Comparison of ENCODE assay signal across 18 cellular contexts in the genomic region with DNA sequence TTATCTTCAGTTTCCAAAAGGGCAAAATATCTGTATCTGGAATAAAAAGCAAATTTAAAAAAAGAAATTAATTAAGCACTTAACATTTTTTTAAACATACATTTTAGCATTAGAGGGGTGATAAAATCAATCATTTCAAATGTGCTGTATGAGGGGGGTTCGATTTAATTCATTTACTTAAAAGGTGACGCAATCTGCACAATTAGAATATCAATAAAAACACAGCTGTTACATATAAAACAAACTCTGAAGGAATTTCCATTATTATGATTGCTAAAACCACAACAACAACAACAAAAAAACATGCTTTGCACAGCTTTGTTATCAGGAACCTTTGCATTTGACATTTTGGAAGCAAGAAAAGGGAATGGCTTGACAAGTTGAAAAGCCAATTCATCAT.
DNase-seq lines count a peak whose midpoint lies in the region; ATAC-seq, FAIRE-seq and TF ChIP-seq lines count a peak whose summit lies in the region.
"Had no signal": no experiment of that assay in that cellular context is flagged by ENCODE, and none has a peak within 500 bp of the region (broad histone marks: within the 10 kb centered on the region; RNA-seq: fewer than 3 reads in every experiment).

No MANE protein-coding gene starts in this region.

- dilution Hi-C loops in IMR-90 (cut with HindIII; ENCODE audit: low sequenced_read_pairs, unreplicated experiment) = no loop called here

- H3K27ac ChIP-seq in IMR-90 (ENCODE audit: insufficient read depth, low read length) (no peak overlapping the region), PC-3 (ENCODE audit: low read length) (no peak overlapping the region)

- WGBS in IMR-90 (ENCODE audit: extremely low coverage in 2 of 2, insufficient read length in 1 of 2), 2 experiments = no CpG with 5 or more reads among the region's 2 CpGs

- intact Hi-C loops in IMR-90 (cut with micrococcal nuclease) = no loop called here
- intact Hi-C loops in PC-3 (cut with micrococcal nuclease) = no loop called here

- H3K9me1 ChIP-seq in IMR-90 (ENCODE audit: insufficient read depth, low read length) = no peaks in the 10 kb centered on the region

- TF ChIP-seq CTCF in IMR-90 (conservative IDR thresholded peaks at IDR 0.05; ENCODE audit: low read depth, low read length) (no peak), WTC11 (IDR thresholded peaks at IDR 0.05) (no peak), D721Med (IDR thresholded peaks at IDR 0.05; ENCODE audit: insufficient read depth, missing control alignments) (no peak), PC-3 (conservative IDR thresholded peaks at IDR 0.05; ENCODE audit: low read depth, low read length) (no peak)

- H3K79me1 ChIP-seq in IMR-90 (ENCODE audit: low read depth in 1 of 2, low read length in 2 of 2) = no peaks in the 10 kb centered on the region

- TF ChIP-seq RAD21 in IMR-90 (IDR thresholded peaks at IDR 0.05; ENCODE audit: low read length) = no peak

- BruUV-seq in IMR-90 (replicated peaks; lab: Mats Ljungman, UMichigan) (no TSS peak), PC-3 (replicated peaks; lab: Mats Ljungman, UMichigan) (no TSS peak)

- H3K36me3 ChIP-seq in IMR-90 (ENCODE audit: control insufficient read depth, insufficient read depth, low read length) (no peaks in the 10 kb centered on the region), PC-3 (ENCODE audit: low read depth, low read length) (no peaks in the 10 kb centered on the region)

- H3K23ac ChIP-seq in IMR-90 (ENCODE audit: low read depth, low read length) = no peak overlapping the region

- H3F3A ChIP-seq in PC-3 (ENCODE audit: low read length, unreplicated experiment) = no peaks in the 10 kb centered on the region

- no peaks in the 10 kb centered on the region for H3K4me1 ChIP-seq in IMR-90 (ENCODE audit: control insufficient read depth, insufficient read depth, low read length)
- H3K4me1 ChIP-seq in PC-3 (ENCODE audit: insufficient read depth, low read length) = no peaks in the 10 kb centered on the region

- no peak overlapping the region for H4K5ac ChIP-seq in IMR-90 (ENCODE audit: low read depth, low read length)

- no peak overlapping the region for H3K18ac ChIP-seq in IMR-90 (ENCODE audit: low read depth, low read length)

- H3K27me3 Mint-ChIP-seq in WTC11 (ENCODE audit: low read depth) = no peaks in the 10 kb centered on the region

- no peak overlapping the region for H2BK15ac ChIP-seq in IMR-90 (ENCODE audit: low read depth, low read length)

- H4K91ac ChIP-seq in IMR-90 (ENCODE audit: insufficient read depth, low read depth, low read length) = no peak overlapping the region

- H3K9ac ChIP-seq in IMR-90 (ENCODE audit: low read depth, low read length) = no peak overlapping the region
- H3K9ac ChIP-seq in PC-3 (ENCODE audit: low read length) = no peak overlapping the region

- in situ Hi-C loops in IMR-90 (cut with MboI; ENCODE audit: low sequenced_read_pairs) = no loop called here

- H3K4me3 Mint-ChIP-seq in WTC11 = no peak overlapping the region
- H3K4me3 Mint-ChIP-seq: CD4-positive, alpha-beta memory T cell had no signal

- H3K4me3 ChIP-seq in IMR-90 (ENCODE audit: insufficient read depth, low read depth, low read length) (no peak overlapping the region), PC-3 (ENCODE audit: low read length) (no peak overlapping the region)

- H3K9me3 Mint-ChIP-seq in WTC11 = peaks cover 16% of the 10 kb centered on the region
- H3K9me3 Mint-ChIP-seq: CD4-positive, alpha-beta memory T cell had no signal

- POLR2A ChIA-PET in IMR-90 (lab: Charles Lee; ENCODE audit: unreplicated experiment) = no interaction called here
- POLR2A ChIA-PET in WTC11 (lab: Charles Lee) = no interaction called here
- POLR2A ChIA-PET in PC-3 (lab: Charles Lee; ENCODE audit: unreplicated experiment) = no interaction called here

- H2AFZ ChIP-seq in IMR-90 (replicated peaks; ENCODE audit: low read length, poor library complexity) = no peak overlapping the region
- H2AFZ ChIP-seq in PC-3 (ENCODE audit: low read length) = no peak overlapping the region

- H3K4ac ChIP-seq in IMR-90 (ENCODE audit: low read depth, low read length) = no peak overlapping the region

- H3K9me2 ChIP-seq in PC-3 (replicated peaks; ENCODE audit: low read length) = no peaks in the 10 kb centered on the region

- no peak overlapping the region for H2BK5ac ChIP-seq in IMR-90 (ENCODE audit: low read depth, low read length, poor library complexity, severe bottlenecking)

- no peaks in the 10 kb centered on the region for H3K9me3 ChIP-seq in IMR-90 (ENCODE audit: control insufficient read depth, insufficient read depth, low read length)
- no peaks in the 10 kb centered on the region for H3K9me3 ChIP-seq in PC-3 (ENCODE audit: low read length)

- H4K8ac ChIP-seq in IMR-90 (ENCODE audit: low read depth in 2 of 2, low read length in 2 of 2) = no peak overlapping the region

- TF ChIP-seq POLR2A in IMR-90 (IDR thresholded peaks at IDR 0.05; ENCODE audit: low read depth, low read length) = no peak

- H2BK20ac ChIP-seq in IMR-90 (ENCODE audit: low read depth, low read length) = no peak overlapping the region

- peaks cover 34% of the 10 kb centered on the region for H3K4me1 Mint-ChIP-seq in WTC11
- H3K4me1 Mint-ChIP-seq: CD4-positive, alpha-beta memory T cell had no signal

- H3K4me2 ChIP-seq in IMR-90 (ENCODE audit: low read depth, low read length) (no peak overlapping the region), PC-3 (ENCODE audit: low read length) (no peak overlapping the region)

- H4K20me1 ChIP-seq in IMR-90 (ENCODE audit: insufficient read depth, low read length) (no peaks in the 10 kb centered on the region), PC-3 (ENCODE audit: low read length) (no peaks in the 10 kb centered on the region)

- ATAC-seq in IMR-90 (ENCODE audit: low read depth) = no peak
- ATAC-seq in WTC11 = no peak
- no peak for ATAC-seq in PC-3

- CTCF ChIA-PET in IMR-90 (lab: Yijun Ruan, JAX) = no interaction called here
- CTCF ChIA-PET in WTC11 (lab: Charles Lee) = no interaction called here
- CTCF ChIA-PET in PC-3 (lab: Charles Lee) = no interaction called here

- H2AK9ac ChIP-seq in IMR-90 (replicated peaks; ENCODE audit: low read depth, low read length, poor library complexity) = no peak overlapping the region

- H3K56ac ChIP-seq in IMR-90 (ENCODE audit: extremely low read depth, insufficient read depth, low read length) = no peak overlapping the region

- H3K27me3 ChIP-seq in IMR-90 (ENCODE audit: control insufficient read depth, insufficient read depth, low read length) (no peaks in the 10 kb centered on the region), PC-3 (ENCODE audit: low read length) (no peaks in the 10 kb centered on the region)

- DNase-seq in IMR-90 = no peak
- no peak for DNase-seq in WTC11 (ENCODE audit: low spot score)
- DNase-seq in HTR-8/SVneo (ENCODE audit: insufficient read length, low spot score) = no peak
- DNase-seq in D721Med (ENCODE audit: insufficient read length, low spot score) = no peak
- no peak for DNase-seq in PC-3
- DNase-seq: C1 segment of cervical spinal cord; CD4-positive, alpha-beta memory T cell; COR-L47; DMS 273 treated with DMSO at 0.1 percent for 48 hours; DMS79; EL; GDM1; GOT3; H7; HCEC 1CT had no signal

- H3K79me2 ChIP-seq in PC-3 (ENCODE audit: low read length) = no peaks in the 10 kb centered on the region

- H2BK120ac ChIP-seq in IMR-90 (ENCODE audit: low read depth, low read length) = no peak overlapping the region

- 0 out of 2 replicates have a peak overlapping the region, but pooled peaks have one; percentile 20 for H3K27ac Mint-ChIP-seq in WTC11
- H3K27ac Mint-ChIP-seq: CD4-positive, alpha-beta memory T cell had no signal

- no peak overlapping the region for H2AK5ac ChIP-seq in IMR-90 (ENCODE audit: low read depth, low read length)

- FAIRE-seq in endometrium (lab: Jason Lieb, UNC) (peak; percentile 83), HTR-8/SVneo (lab: Jason Lieb, UNC) (no peak), D721Med (lab: Jason Lieb, UNC) (no peak)
- FAIRE-seq: GM12891, GM18507 had no signal

- peaks cover under 1% of the 10 kb centered on the region; the same call in 1 of the 2 replicates for H3K36me3 Mint-ChIP-seq in WTC11
- H3K36me3 Mint-ChIP-seq: CD4-positive, alpha-beta memory T cell had no signal

- H3K14ac ChIP-seq in IMR-90 (replicated peaks; ENCODE audit: low read depth, low read length) = no peak overlapping the region

TF ChIP-seq in IMR-90, 13 proteins besides CTCF, POLR2A, EP300 and RAD21:
- TF ChIP-seq RFX5 (IDR thresholded peaks at IDR 0.05; ENCODE audit: low read depth, low read length) (no peak), CEBPB (IDR thresholded peaks at IDR 0.05; ENCODE audit: low read depth, low read length) (0 out of 2 replicates have a peak, but pooled peaks have one; percentile 8)

TF ChIP-seq in WTC11, 78 proteins besides CTCF, POLR2A, EP300 and RAD21 (continues in another document):
- TF ChIP-seq, protein P1, sequence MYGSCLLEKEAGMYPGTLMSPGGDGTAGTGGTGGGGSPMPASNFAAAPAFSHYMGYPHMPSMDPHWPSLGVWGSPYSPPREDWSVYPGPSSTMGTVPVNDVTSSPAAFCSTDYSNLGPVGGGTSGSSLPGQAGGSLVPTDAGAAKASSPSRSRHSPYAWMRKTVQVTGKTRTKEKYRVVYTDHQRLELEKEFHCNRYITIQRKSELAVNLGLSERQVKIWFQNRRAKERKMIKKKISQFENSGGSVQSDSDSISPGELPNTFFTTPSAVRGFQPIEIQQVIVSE (CRISPR knock-in tag; IDR thresholded peaks at IDR 0.05; ENCODE audit: borderline replicate concordance) = no peak
- TF ChIP-seq NR2C2 (CRISPR knock-in tag; IDR thresholded peaks at IDR 0.05) (no peak), ELF4 (CRISPR knock-in tag; IDR thresholded peaks at IDR 0.05; ENCODE audit: low read depth) (no peak), GABPB1 (CRISPR knock-in tag; IDR thresholded peaks at IDR 0.05) (no peak), ZNF138 (CRISPR knock-in tag; conservative IDR thresholded peaks at IDR 0.05) (no peak)
- TF ChIP-seq, protein P2, sequence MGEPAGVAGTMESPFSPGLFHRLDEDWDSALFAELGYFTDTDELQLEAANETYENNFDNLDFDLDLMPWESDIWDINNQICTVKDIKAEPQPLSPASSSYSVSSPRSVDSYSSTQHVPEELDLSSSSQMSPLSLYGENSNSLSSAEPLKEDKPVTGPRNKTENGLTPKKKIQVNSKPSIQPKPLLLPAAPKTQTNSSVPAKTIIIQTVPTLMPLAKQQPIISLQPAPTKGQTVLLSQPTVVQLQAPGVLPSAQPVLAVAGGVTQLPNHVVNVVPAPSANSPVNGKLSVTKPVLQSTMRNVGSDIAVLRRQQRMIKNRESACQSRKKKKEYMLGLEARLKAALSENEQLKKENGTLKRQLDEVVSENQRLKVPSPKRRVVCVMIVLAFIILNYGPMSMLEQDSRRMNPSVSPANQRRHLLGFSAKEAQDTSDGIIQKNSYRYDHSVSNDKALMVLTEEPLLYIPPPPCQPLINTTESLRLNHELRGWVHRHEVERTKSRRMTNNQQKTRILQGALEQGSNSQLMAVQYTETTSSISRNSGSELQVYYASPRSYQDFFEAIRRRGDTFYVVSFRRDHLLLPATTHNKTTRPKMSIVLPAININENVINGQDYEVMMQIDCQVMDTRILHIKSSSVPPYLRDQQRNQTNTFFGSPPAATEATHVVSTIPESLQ (CRISPR knock-in tag; IDR thresholded peaks at IDR 0.05) = no peak
